In genomic region chr6:111427341-111428116, GRCh38 we compare ENCODE assay signal across 9 cellular contexts. TPM values are rescaled to one million over a fixed set of nuclear protein-coding genes. Genes with fewer than 3 reads are reported as not detected.
DNase-seq lines count a peak whose midpoint lies in the region; ATAC-seq and TF ChIP-seq lines count a peak whose summit lies in the region.
"Had no signal": no experiment of that assay in that cellular context is flagged by ENCODE, and none has a peak within 500 bp of the region (broad histone marks: within the 10 kb centered on the region; RNA-seq: fewer than 3 reads in every experiment).

No MANE protein-coding gene starts in this region.

- peak; percentile 81 to 93 for ATAC-seq in activated CD4-positive, CD25-positive, alpha-beta regulatory T cell treated with anti-CD3 and anti-CD28 coated beads, Interleukin-2, amount 50 U/mL, for 24 hours
- ATAC-seq in HG02852 (IDR thresholded peaks at IDR 0.05; ENCODE audit: unreplicated experiment) (peak; percentile 75), Panc1 (peak; percentile 83)
- peak; percentile 63 to 71 for ATAC-seq in stimulated activated naive B cell treated with anti-CD40 and anti-IgM and Interleukin-4, amounts not matched to agents 10 μg/mL and 1 μg/mL and 100 μg/mL, for 72 hours (replicated peaks)

- peak overlapping the region; percentile 33 for H3K4me3 Mint-ChIP-seq in stimulated activated naive B cell treated with anti-CD40 and anti-IgM and Interleukin-4, amounts not matched to agents 10 μg/mL and 1 μg/mL and 100 μg/mL, for 72 hours

- H3K9ac ChIP-seq in mesendoderm (ENCODE audit: low read length) = no peak overlapping the region

- H3K4me1 ChIP-seq in Panc1 (ENCODE audit: control insufficient read depth, insufficient read depth, low read length) (peaks cover 33% of the 10 kb centered on the region), mesendoderm (ENCODE audit: control insufficient read depth, low read depth, low read length) (no peaks in the 10 kb centered on the region)

- H3K4me3 ChIP-seq in Panc1 (ENCODE audit: low read depth in 2 of 2, low read length in 2 of 2) = no peak overlapping the region
- H3K4me3 ChIP-seq in choroid plexus epithelial cell (ENCODE audit: low read depth, low read length) = peak overlapping the region; percentile 4
- H3K4me3 ChIP-seq in mesendoderm (ENCODE audit: low read length) = no peak overlapping the region
- H3K4me3 ChIP-seq in H7 (ENCODE audit: insufficient read depth, low read depth, low read length) = no peak overlapping the region

- H3K9me3 ChIP-seq in Panc1 (ENCODE audit: control insufficient read depth, insufficient read depth, low read depth, low read length) = peaks cover 20% of the 10 kb centered on the region; the same call in 1 of the 2 replicates

- H2BK5ac ChIP-seq in mesendoderm (ENCODE audit: low read length) = no peak overlapping the region

- in situ Hi-C loops in Panc1 (cut with HindIII; ENCODE audit: low pct_unique_long_range_greater_than_20kb, low sequenced_read_pairs) = no loop called here

- H3K79me2 ChIP-seq in mesendoderm (ENCODE audit: control insufficient read depth, insufficient read depth, low read length) = no peaks in the 10 kb centered on the region

- WGBS in mesendoderm (ENCODE audit: extremely low coverage, insufficient coverage, low lambda C conversion rate) = no CpG with 5 or more reads among the region's 5 CpGs

- peaks cover 16 to 49% of the 10 kb centered on the region in 2 donors for H3K4me1 Mint-ChIP-seq in stimulated activated naive B cell treated with anti-CD40 and anti-IgM and Interleukin-4, amounts not matched to agents 10 μg/mL and 1 μg/mL and 100 μg/mL, for 72 hours

- no TSS peak for BruUV-seq in Panc1 (replicated peaks; lab: Mats Ljungman, UMichigan)

- TF ChIP-seq CTCF in Panc1 (IDR thresholded peaks at IDR 0.05) = no peak
- TF ChIP-seq CTCF in choroid plexus epithelial cell (conservative IDR thresholded peaks at IDR 0.05; ENCODE audit: low read depth, low read length) = no peak

- no peak overlapping the region for H2AK5ac ChIP-seq in mesendoderm (ENCODE audit: low read length)

- no peaks in the 10 kb centered on the region for H3K27me3 Mint-ChIP-seq in stimulated activated naive B cell treated with anti-CD40 and anti-IgM and Interleukin-4, amounts not matched to agents 10 μg/mL and 1 μg/mL and 100 μg/mL, for 72 hours

- H3K27me3 ChIP-seq in Panc1 (ENCODE audit: control insufficient read depth, insufficient read depth, low read length) (no peaks in the 10 kb centered on the region), mesendoderm (ENCODE audit: insufficient read depth, low read length, poor library complexity) (no peaks in the 10 kb centered on the region), H7 (ENCODE audit: control insufficient read depth, insufficient read depth, low read length) (no peaks in the 10 kb centered on the region)

- POLR2A ChIA-PET in Panc1 (lab: Charles Lee) = interaction anchor here (0.6 kb wide), 1 partner anchor 48 kb away, joined by 4 read pairs; no protein-coding TSS in a partner anchor

- H3K4me2 ChIP-seq in mesendoderm (ENCODE audit: low read length) = no peak overlapping the region

- H3K4ac ChIP-seq in mesendoderm (ENCODE audit: low read depth, low read length) = no peak overlapping the region

- H4K8ac ChIP-seq in mesendoderm (ENCODE audit: low read depth, low read length) = no peak overlapping the region

- H3K27ac ChIP-seq in Panc1 (ENCODE audit: low read length) (peak overlapping the region; percentile 44), mesendoderm (ENCODE audit: low read depth, low read length) (no peak overlapping the region)
- H3K27ac ChIP-seq: C4-2B had no signal

- peaks cover 27 to 34% of the 10 kb centered on the region in 2 donors for H3K36me3 Mint-ChIP-seq in stimulated activated naive B cell treated with anti-CD40 and anti-IgM and Interleukin-4, amounts not matched to agents 10 μg/mL and 1 μg/mL and 100 μg/mL, for 72 hours

- H4K5ac ChIP-seq in mesendoderm (ENCODE audit: low read length) = no peak overlapping the region

- H3K27ac Mint-ChIP-seq in stimulated activated naive B cell treated with anti-CD40 and anti-IgM and Interleukin-4, amounts not matched to agents 10 μg/mL and 1 μg/mL and 100 μg/mL, for 72 hours = no peak overlapping the region

- H3K23ac ChIP-seq in mesendoderm (ENCODE audit: low read length) = no peak overlapping the region

- no peak overlapping the region for H2BK120ac ChIP-seq in mesendoderm (ENCODE audit: low read depth, low read length)

- peaks cover 12 to 14% of the 10 kb centered on the region in 2 donors for H3K9me3 Mint-ChIP-seq in stimulated activated naive B cell treated with anti-CD40 and anti-IgM and Interleukin-4, amounts not matched to agents 10 μg/mL and 1 μg/mL and 100 μg/mL, for 72 hours

- H2BK15ac ChIP-seq in mesendoderm (replicated peaks; ENCODE audit: low read depth) = no peak overlapping the region

- H3K36me3 ChIP-seq in Panc1 (ENCODE audit: control insufficient read depth, insufficient read depth, low read length) (no peaks in the 10 kb centered on the region), mesendoderm (ENCODE audit: control insufficient read depth, insufficient read depth, low read length) (no peaks in the 10 kb centered on the region), H7 (replicated peaks; ENCODE audit: control insufficient read depth, insufficient read depth, low read length) (no peaks in the 10 kb centered on the region)

- no peaks in the 10 kb centered on the region for H3K79me1 ChIP-seq in mesendoderm (ENCODE audit: low read length)

- no peak overlapping the region for H3K18ac ChIP-seq in mesendoderm (ENCODE audit: low read length)

- H3K56ac ChIP-seq in mesendoderm (ENCODE audit: low read length) = no peak overlapping the region

- DNase-seq in activated CD4-positive, CD25-positive, alpha-beta regulatory T cell treated with anti-CD3 and anti-CD28 coated beads, Interleukin-2, amount 50 U/mL, for 72 hours = no peak
- DNase-seq in Panc1 (ENCODE audit: low read depth, low spot score) (peak; percentile 68), choroid plexus epithelial cell (ENCODE audit: low read depth) (peak; percentile 81), mesendoderm (no peak), H7 (no peak)
- DNase-seq in stimulated activated naive B cell treated with anti-CD40 and anti-IgM and Interleukin-4, amounts not matched to agents 10 μg/mL and 1 μg/mL and 100 μg/mL, for 72 hours = no peak

- CTCF ChIA-PET in Panc1 (lab: Charles Lee) = no interaction called here

- intact Hi-C loops in Panc1 (cut with micrococcal nuclease; ENCODE audit: unreplicated experiment) = no loop called here

RNA-seq across cellular contexts. Expression of gene REV3L, which starts 55.5 kb away (rescaled TPM):
- 44.8 TPM for total RNA-seq in Panc1 (2021; ENCODE audit: unreplicated experiment)
- 13.6 TPM for polyA plus RNA-seq in Panc1 (2012; ENCODE audit: insufficient read length)
- polyA plus RNA-seq in mesendoderm (2013, experiment 1 of 2) = 3.5 TPM
- 2.2 TPM for polyA plus RNA-seq in mesendoderm (2013, experiment 2 of 2)
- total RNA-seq in H7 (2014; rRNA removed; shearing (Covaris generic)) = 2.1 and 5.2 TPM in 2 replicates

Comparison
In these comparisons a context has a peak if more than half of its experiments do, and no peak if none do; other contexts are left out.
1. DNase-seq: peak in Panc1 (single experiment) and choroid plexus epithelial cell (single experiment); none in activated CD4-positive, CD25-positive, alpha-beta regulatory T cell treated with anti-CD3 and anti-CD28 coated beads, Interleukin-2, amount 50 U/mL, for 72 hours (single experiment), stimulated activated naive B cell treated with anti-CD40 and anti-IgM and Interleukin-4, amounts not matched to agents 10 μg/mL and 1 μg/mL and 100 μg/mL, for 72 hours (single experiment), mesendoderm (single experiment) and H7 (single experiment).
2. Peak in every context shown above with its lines, with median percentiles within 50 percentile points of each other: ATAC-seq.